In the genomic region with DNA sequence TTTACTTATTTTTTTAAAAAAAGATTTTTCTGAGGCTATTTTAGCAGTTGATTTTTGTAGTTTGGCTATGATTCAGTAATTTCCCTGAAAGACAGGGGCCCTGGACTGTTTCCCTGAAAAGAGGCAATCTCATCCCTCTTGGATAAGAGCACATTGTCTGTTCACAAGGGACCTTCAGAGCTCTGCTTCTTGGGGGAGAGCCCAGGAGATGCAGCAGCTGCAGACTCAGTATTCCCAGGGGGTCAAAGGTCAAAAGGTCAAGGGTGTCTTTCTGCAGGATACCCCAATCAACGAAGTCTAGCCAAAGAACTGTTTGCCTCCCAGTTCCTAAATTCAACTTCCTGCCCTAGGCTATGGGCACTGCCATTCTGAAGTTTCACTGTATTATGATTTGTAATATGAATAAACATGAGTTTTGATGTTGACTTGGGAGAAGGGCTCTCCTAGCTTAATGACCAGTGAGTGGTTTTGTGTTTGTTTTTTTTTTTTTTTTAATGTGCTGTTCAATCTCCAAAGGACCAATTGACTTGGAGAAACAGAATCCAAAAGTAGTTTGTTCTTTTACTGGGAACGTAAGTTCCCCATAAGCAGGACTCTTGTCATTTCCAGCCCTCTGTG, we compare ENCODE assay signal across 17 cellular contexts.
DNase-seq lines count a peak whose midpoint lies in the region; ATAC-seq and TF ChIP-seq lines count a peak whose summit lies in the region.
"Had no signal": no experiment of that assay in that cellular context is flagged by ENCODE, and none has a peak within 500 bp of the region (broad histone marks: within the 10 kb centered on the region; RNA-seq: fewer than 3 reads in every experiment).

No MANE protein-coding gene starts in this region.

- no peak overlapping the region for H3K9ac ChIP-seq in liver (ENCODE audit: low read depth in 1 of 2, low read length in 2 of 2)

- H3K36me3 ChIP-seq in adrenal gland (replicated peaks in 1 of 2) (no peaks in the 10 kb centered on the region), liver (ENCODE audit: control insufficient read depth in 4 of 4, insufficient read depth in 3 of 4, low read depth in 1 of 4, low read length in 3 of 4) (no peaks in the 10 kb centered on the region), sigmoid colon (no peaks in the 10 kb centered on the region), spleen (no peaks in the 10 kb centered on the region)
- H3K36me3 ChIP-seq: stomach had no signal

- no peak overlapping the region for H3K4me3 ChIP-seq in adrenal gland
- no peak overlapping the region for H3K4me3 ChIP-seq in liver (ENCODE audit: low read depth in 1 of 3, low read length in 3 of 3)
- no peak overlapping the region for H3K4me3 ChIP-seq in sigmoid colon
- no peak overlapping the region for H3K4me3 ChIP-seq in spleen
- H3K4me3 ChIP-seq: GM23338, stomach had no signal

- H3K27ac ChIP-seq in adrenal gland (peak overlapping the region in 2 of 5 donors; percentile 5 to 18), liver (ENCODE audit: low read depth in 1 of 2, low read length in 2 of 2) (no peak overlapping the region), sigmoid colon (peak overlapping the region in 1 of 4 donors; percentile 18), spleen (no peak overlapping the region)

- H3K27me3 ChIP-seq in adrenal gland (no peaks in the 10 kb centered on the region), liver (ENCODE audit: control insufficient read depth in 4 of 4, insufficient read depth in 4 of 4, low read length in 3 of 4) (peaks cover 0 to 6% (median 0%) of the 10 kb centered on the region in 4 donors), sigmoid colon (no peaks in the 10 kb centered on the region), spleen (replicated peaks in 1 of 7) (no peaks in the 10 kb centered on the region)

- TF ChIP-seq POLR2A in adrenal gland (IDR thresholded peaks at IDR 0.05): no peak
- no peak for TF ChIP-seq POLR2A in sigmoid colon (IDR thresholded peaks at IDR 0.05)
- no peak for TF ChIP-seq POLR2A in spleen (IDR thresholded peaks at IDR 0.05)

- no peak for TF ChIP-seq CTCF in adrenal gland (IDR thresholded peaks at IDR 0.05)
- TF ChIP-seq CTCF in liver (IDR thresholded peaks at IDR 0.05; ENCODE audit: low read depth, low read length, missing input control): no peak
- TF ChIP-seq CTCF in sigmoid colon (IDR thresholded peaks at IDR 0.05): no peak
- no peak for TF ChIP-seq CTCF in spleen (IDR thresholded peaks at IDR 0.05 in 8 of 11, conservative IDR thresholded peaks at IDR 0.05 in 3 of 11)

- no peak for TF ChIP-seq EP300 in sigmoid colon (IDR thresholded peaks at IDR 0.05)

- no peak for ATAC-seq in HG02840 (IDR thresholded peaks at IDR 0.05; ENCODE audit: low FRiP score, unreplicated experiment)
- ATAC-seq: GM23338, T-cell had no signal

- intact Hi-C loops in adrenal gland (cut with DNase I) (no loop called here), sigmoid colon (cut with DNase I) (no loop called here), spleen (cut with DNase I; ENCODE audit: low total_unique reads) (no loop called here)

- WGBS in adrenal gland, 4 donors: 45 to 68% (median 49%) methylated on average over 1 to 2 of the region's 2 CpGs
- WGBS in liver: 56% methylated on average over 2 of the region's 2 CpGs
- WGBS in sigmoid colon, 2 donors: 49 to 57% methylated on average over 2 of the region's 2 CpGs
- 53 to 70% (median 67%) methylated on average over 2 of the region's 2 CpGs for WGBS in spleen, 5 donors

- TF ChIP-seq RAD21 in liver (IDR thresholded peaks at IDR 0.05): no peak

- peak; percentile 26 to 70 (median 34) for DNase-seq in adrenal gland
- peak; percentile 61 for DNase-seq in fibroblast of peridontal ligament (ENCODE audit: extremely low read depth)
- DNase-seq in sigmoid colon: peak; percentile 67
- no peak for DNase-seq in NOMO-1 (lab: John Stamatoyannopoulos, UW; ENCODE audit: unreplicated experiment in 2 of 2)
- DNase-seq in spleen: no peak
- DNase-seq: activated CD4-positive, alpha-beta T cell treated with anti-CD3 and anti-CD28 coated beads, Interleukin-2, amount 10 ng/mL, durations not matched to agents 7 days and 5 days; activated CD8-positive, alpha-beta memory T cell treated with anti-CD3 and anti-CD28 coated beads, Interleukin-2, amount 50 U/mL, for 4 hours; activated effector memory CD4-positive, alpha-beta T cell treated with anti-CD3 and anti-CD28 coated beads, Interleukin-2, amount 50 U/mL, for 16 hours; amniotic stem cell; mammary epithelial cell; MM.1S; NCI-H1694 treated with DMSO at 0.1 percent for 48 hours; stomach; T-cell had no signal

- peaks cover 0 to 6% of the 10 kb centered on the region in 2 donors for H3K4me1 ChIP-seq in adrenal gland (replicated peaks in 1 of 2)
- no peaks in the 10 kb centered on the region for H3K4me1 ChIP-seq in liver (ENCODE audit: control insufficient read depth in 4 of 4, insufficient read depth in 4 of 4, low read length in 3 of 4)
- no peaks in the 10 kb centered on the region for H3K4me1 ChIP-seq in sigmoid colon
- H3K4me1 ChIP-seq in spleen: no peaks in the 10 kb centered on the region
- H3K4me1 ChIP-seq: stomach had no signal

- H3K9me3 ChIP-seq in adrenal gland (replicated peaks in 1 of 3) (no peaks in the 10 kb centered on the region), liver (ENCODE audit: control insufficient read depth in 4 of 4, low read length in 3 of 4) (no peaks in the 10 kb centered on the region), sigmoid colon (peaks cover 0 to 2% (median 0%) of the 10 kb centered on the region in 4 donors), spleen (peaks cover 0 to 15% (median 3%) of the 10 kb centered on the region in 8 donors)

TF ChIP-seq in liver, 16 proteins besides CTCF, POLR2A, EP300 and RAD21:
- TF ChIP-seq SP1 (IDR thresholded peaks at IDR 0.05) (no peak), GABPA (IDR thresholded peaks at IDR 0.05 in 1 of 2, conservative IDR thresholded peaks at IDR 0.05 in 1 of 2) (no peak), NR2F2 (IDR thresholded peaks at IDR 0.05) (peak; percentile 97)
- TF ChIP-seq, protein P1, sequence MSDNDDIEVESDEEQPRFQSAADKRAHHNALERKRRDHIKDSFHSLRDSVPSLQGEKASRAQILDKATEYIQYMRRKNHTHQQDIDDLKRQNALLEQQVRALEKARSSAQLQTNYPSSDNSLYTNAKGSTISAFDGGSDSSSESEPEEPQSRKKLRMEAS (IDR thresholded peaks at IDR 0.05): no peak
- TF ChIP-seq, protein P2, sequence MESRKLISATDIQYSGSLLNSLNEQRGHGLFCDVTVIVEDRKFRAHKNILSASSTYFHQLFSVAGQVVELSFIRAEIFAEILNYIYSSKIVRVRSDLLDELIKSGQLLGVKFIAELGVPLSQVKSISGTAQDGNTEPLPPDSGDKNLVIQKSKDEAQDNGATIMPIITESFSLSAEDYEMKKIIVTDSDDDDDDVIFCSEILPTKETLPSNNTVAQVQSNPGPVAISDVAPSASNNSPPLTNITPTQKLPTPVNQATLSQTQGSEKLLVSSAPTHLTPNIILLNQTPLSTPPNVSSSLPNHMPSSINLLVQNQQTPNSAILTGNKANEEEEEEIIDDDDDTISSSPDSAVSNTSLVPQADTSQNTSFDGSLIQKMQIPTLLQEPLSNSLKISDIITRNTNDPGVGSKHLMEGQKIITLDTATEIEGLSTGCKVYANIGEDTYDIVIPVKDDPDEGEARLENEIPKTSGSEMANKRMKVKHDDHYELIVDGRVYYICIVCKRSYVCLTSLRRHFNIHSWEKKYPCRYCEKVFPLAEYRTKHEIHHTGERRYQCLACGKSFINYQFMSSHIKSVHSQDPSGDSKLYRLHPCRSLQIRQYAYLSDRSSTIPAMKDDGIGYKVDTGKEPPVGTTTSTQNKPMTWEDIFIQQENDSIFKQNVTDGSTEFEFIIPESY (IDR thresholded peaks at IDR 0.05): no peak

Comparison
In these comparisons a context has a peak if more than half of its experiments do, and no peak if none do; other contexts are left out.
1. DNase-seq: peak in adrenal gland (7 of 7), fibroblast of peridontal ligament (single experiment) and sigmoid colon (single experiment); none in NOMO-1 (0 of 2) and spleen (single experiment).